In the genomic region with DNA sequence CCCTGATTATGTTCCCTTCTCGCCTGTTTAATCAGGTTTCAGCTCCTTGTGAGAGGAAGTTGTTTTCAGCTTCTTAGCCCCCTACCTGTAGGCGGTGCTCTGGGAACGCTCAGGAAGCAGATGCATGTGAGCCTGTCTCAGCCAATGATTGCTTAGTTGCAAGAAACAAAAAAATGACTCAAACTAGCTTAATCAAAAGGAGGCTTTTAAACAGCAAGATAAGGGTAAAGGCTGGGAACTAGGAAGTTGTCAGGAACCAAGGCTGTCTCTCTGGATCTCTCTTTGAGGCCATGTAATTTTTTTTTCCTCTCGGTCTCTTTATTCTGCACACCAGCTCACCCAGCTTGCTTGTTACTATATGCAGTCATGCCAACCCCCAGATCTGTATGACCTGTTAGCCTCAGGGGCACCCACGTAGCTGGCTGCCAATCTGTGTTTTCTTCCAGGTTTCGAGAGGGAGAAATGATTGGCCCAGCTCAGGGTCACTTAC, we compare ENCODE assay signal across 8 cellular contexts.
A peak's percentile ranks its signal among the peaks of the same experiment; 100 is the strongest.
DNase-seq lines count a peak whose midpoint lies in the region; ATAC-seq and TF ChIP-seq lines count a peak whose summit lies in the region.

No MANE protein-coding gene starts in this region.

- intact Hi-C loops in CD4-positive, alpha-beta memory T cell (cut with micrococcal nuclease) = no loop called here
- intact Hi-C loops in activated T-helper 2 cell treated with anti-CD3 and anti-CD28 coated beads, Interferon-gamma antibody, Interleukin-2, Interleukin-4, amounts not matched to agents 10 μg/mL and 5 μg/mL and 100 μg/mL, durations not matched to agents 14 hours and 24 hours and 36 hours (cut with micrococcal nuclease) = loop anchor here (5.0 to 10.0 kb wide), 2 partner anchors 253 to 455 kb away; no protein-coding TSS in a partner anchor
- intact Hi-C loops in left ventricle myocardium superior (cut with micrococcal nuclease) = loop anchor here (5.0 to 10.0 kb wide), 3 partner anchors 105 to 668 kb away; no protein-coding TSS in a partner anchor

- TF ChIP-seq CTCF in tibial nerve (IDR thresholded peaks at IDR 0.05) = peak in 3 of 5 experiments; percentile 7 to 32 (median 10)

- no peak overlapping the region for H3K4me3 Mint-ChIP-seq in CD4-positive, alpha-beta memory T cell
- no peak overlapping the region for H3K4me3 Mint-ChIP-seq in activated T-helper 2 cell treated with anti-CD3 and anti-CD28 coated beads, Interferon-gamma antibody, Interleukin-2, Interleukin-4, amounts not matched to agents 10 μg/mL and 5 μg/mL and 100 μg/mL, durations not matched to agents 14 hours and 24 hours and 36 hours (ENCODE audit: low read depth)

- H3K27ac ChIP-seq in CD4-positive, alpha-beta memory T cell (ENCODE audit: low read depth, low read length) = no peak overlapping the region
- H3K27ac ChIP-seq in HUES48 (ENCODE audit: low read depth, low read length) = peak overlapping the region; percentile 47
- no peak overlapping the region for H3K27ac ChIP-seq in tibial nerve

- ATAC-seq in left ventricle myocardium superior = peak; percentile 35
- ATAC-seq in GM18858 (IDR thresholded peaks at IDR 0.05; ENCODE audit: unreplicated experiment) = no peak

- no peaks in the 10 kb centered on the region for H3K4me1 ChIP-seq in CD4-positive, alpha-beta memory T cell (ENCODE audit: insufficient read depth, low read length)
- H3K4me1 ChIP-seq in HUES48 (ENCODE audit: control insufficient read depth, insufficient read depth, low read length) = peaks cover 7% of the 10 kb centered on the region
- peaks cover 0 to 23% (median 2%) of the 10 kb centered on the region in 4 donors for H3K4me1 ChIP-seq in tibial nerve

- POLR2A ChIA-PET in CD4-positive, alpha-beta memory T cell (lab: Charles Lee; ENCODE audit: partially characterized antibody) = interaction anchor here (1.1 kb wide), 1 partner anchor 63 kb away, joined by 3 read pairs; no protein-coding TSS in a partner anchor

- H3K9me3 Mint-ChIP-seq in CD4-positive, alpha-beta memory T cell = no peaks in the 10 kb centered on the region
- no peaks in the 10 kb centered on the region for H3K9me3 Mint-ChIP-seq in activated T-helper 2 cell treated with anti-CD3 and anti-CD28 coated beads, Interferon-gamma antibody, Interleukin-2, Interleukin-4, amounts not matched to agents 10 μg/mL and 5 μg/mL and 100 μg/mL, durations not matched to agents 14 hours and 24 hours and 36 hours

- no peaks in the 10 kb centered on the region for H3K36me3 ChIP-seq in CD4-positive, alpha-beta memory T cell (ENCODE audit: insufficient read depth, low read length)
- H3K36me3 ChIP-seq in HUES48 (ENCODE audit: control insufficient read depth, insufficient read depth, low read length) (peaks cover 27% of the 10 kb centered on the region), tibial nerve (peaks cover 0 to 9% (median 0%) of the 10 kb centered on the region in 3 donors)

- TF ChIP-seq POLR2A in tibial nerve (IDR thresholded peaks at IDR 0.05) = no peak

- DNase-seq in CD4-positive, alpha-beta memory T cell = peak in 4 of 5 donors; percentile 4 to 52 (median 19)
- DNase-seq in activated T-helper 2 cell treated with anti-CD3 and anti-CD28 coated beads, Interferon-gamma antibody, Interleukin-2, Interleukin-4, amounts not matched to agents 10 μg/mL and 5 μg/mL and 100 μg/mL, durations not matched to agents 14 hours and 24 hours and 36 hours (ENCODE audit: low spot score) = peak; percentile 16
- DNase-seq in left ventricle myocardium superior (no peak), tibial nerve (ENCODE audit: low spot score in 2 of 2) (no peak), mesenteric fat pad (ENCODE audit: low spot score) (no peak), midbrain (lab: John Stamatoyannopoulos, UW) (no peak)

- no peaks in the 10 kb centered on the region for H3K9me3 ChIP-seq in CD4-positive, alpha-beta memory T cell (ENCODE audit: control insufficient read depth in 1 of 2, low read length in 2 of 2)
- no peaks in the 10 kb centered on the region for H3K9me3 ChIP-seq in HUES48 (ENCODE audit: control insufficient read depth, insufficient read depth, low read length)
- no peaks in the 10 kb centered on the region for H3K9me3 ChIP-seq in tibial nerve

- peak overlapping the region in 1 of 7 donors; percentile 14 for H3K27ac Mint-ChIP-seq in CD4-positive, alpha-beta memory T cell
- H3K27ac Mint-ChIP-seq in activated T-helper 2 cell treated with anti-CD3 and anti-CD28 coated beads, Interferon-gamma antibody, Interleukin-2, Interleukin-4, amounts not matched to agents 10 μg/mL and 5 μg/mL and 100 μg/mL, durations not matched to agents 14 hours and 24 hours and 36 hours = no peak overlapping the region

- CTCF ChIA-PET in CD4-positive, alpha-beta memory T cell (lab: Charles Lee; ENCODE audit: partially characterized antibody) = interaction anchor here (0.7 to 5.7 kb wide), 23 partner anchors 9 to 791 kb away, joined by 3 to 49 read pairs (median 5); a partner anchor contains a TSS

- H3K27me3 ChIP-seq in CD4-positive, alpha-beta memory T cell (ENCODE audit: insufficient read depth, low read length) = no peaks in the 10 kb centered on the region
- H3K27me3 ChIP-seq in HUES48 (ENCODE audit: control insufficient read depth, insufficient read depth, low read length) (no peaks in the 10 kb centered on the region), tibial nerve (no peaks in the 10 kb centered on the region)

- no peak for TF ChIP-seq EP300 in tibial nerve (IDR thresholded peaks at IDR 0.05)

- no peaks in the 10 kb centered on the region for H3K27me3 Mint-ChIP-seq in CD4-positive, alpha-beta memory T cell
- H3K27me3 Mint-ChIP-seq in activated T-helper 2 cell treated with anti-CD3 and anti-CD28 coated beads, Interferon-gamma antibody, Interleukin-2, Interleukin-4, amounts not matched to agents 10 μg/mL and 5 μg/mL and 100 μg/mL, durations not matched to agents 14 hours and 24 hours and 36 hours (ENCODE audit: low read depth) = no peaks in the 10 kb centered on the region

- H3K9ac ChIP-seq in HUES48 (ENCODE audit: low read depth, low read length) = no peak overlapping the region

- 42 to 53% methylated on average over 6 of the region's 6 CpGs for WGBS in tibial nerve, 2 donors

- no peak overlapping the region for H3K4me3 ChIP-seq in CD4-positive, alpha-beta memory T cell (ENCODE audit: low read length in 2 of 2)
- H3K4me3 ChIP-seq in HUES48 (ENCODE audit: low read depth, low read length) (no peak overlapping the region), tibial nerve (no peak overlapping the region)

- H3K4me1 Mint-ChIP-seq in CD4-positive, alpha-beta memory T cell = peaks cover 2 to 9% (median 4%) of the 10 kb centered on the region in 4 donors
- peaks cover 15% of the 10 kb centered on the region for H3K4me1 Mint-ChIP-seq in activated T-helper 2 cell treated with anti-CD3 and anti-CD28 coated beads, Interferon-gamma antibody, Interleukin-2, Interleukin-4, amounts not matched to agents 10 μg/mL and 5 μg/mL and 100 μg/mL, durations not matched to agents 14 hours and 24 hours and 36 hours (ENCODE audit: low read depth)

- peaks cover 38 to 46% of the 10 kb centered on the region in 2 donors for H3K36me3 Mint-ChIP-seq in CD4-positive, alpha-beta memory T cell
- H3K36me3 Mint-ChIP-seq in activated T-helper 2 cell treated with anti-CD3 and anti-CD28 coated beads, Interferon-gamma antibody, Interleukin-2, Interleukin-4, amounts not matched to agents 10 μg/mL and 5 μg/mL and 100 μg/mL, durations not matched to agents 14 hours and 24 hours and 36 hours (ENCODE audit: low read depth) = peaks cover 26% of the 10 kb centered on the region

Comparison
In these comparisons a context has a peak if more than half of its experiments do, and no peak if none do; other contexts are left out.
1. DNase-seq: peak in CD4-positive, alpha-beta memory T cell (4 of 5) and activated T-helper 2 cell treated with anti-CD3 and anti-CD28 coated beads, Interferon-gamma antibody, Interleukin-2, Interleukin-4, amounts not matched to agents 10 μg/mL and 5 μg/mL and 100 μg/mL, durations not matched to agents 14 hours and 24 hours and 36 hours (single experiment); none in left ventricle myocardium superior (single experiment), tibial nerve (0 of 2), mesenteric fat pad (single experiment) and midbrain (single experiment).